Comparison of ENCODE assay signal across 15 cellular contexts in genomic region chr9:137664676-137665075, GRCh38. TPM values are rescaled to one million over a fixed set of nuclear protein-coding genes. Genes with fewer than 3 reads are reported as not detected.
DNase-seq lines count a peak whose midpoint lies in the region; ATAC-seq and TF ChIP-seq lines count a peak whose summit lies in the region.
"Had no signal": no experiment of that assay in that cellular context is flagged by ENCODE, and none has a peak within 500 bp of the region (broad histone marks: within the 10 kb centered on the region; RNA-seq: fewer than 3 reads in every experiment).

No MANE protein-coding gene starts in this region.

- WGBS in endodermal cell (ENCODE audit: insufficient coverage in 1 of 2, insufficient read length in 1 of 2), 2 experiments = 78 to 94% methylated on average over 6 to 7 of the region's 7 CpGs
- WGBS in psoas muscle, 3 donors = 79 to 85% (median 83%) methylated on average over 7 of the region's 7 CpGs

- H3K36me3 ChIP-seq in endodermal cell (ENCODE audit: control insufficient read depth, insufficient read depth, low read length) (peaks cover 4% of the 10 kb centered on the region), neural progenitor cell (no peaks in the 10 kb centered on the region), psoas muscle (ENCODE audit: insufficient read depth in 1 of 2, low read depth in 1 of 2) (no peaks in the 10 kb centered on the region)

- H3F3A ChIP-seq in neural progenitor cell (ENCODE audit: low read depth) = peaks cover 43% of the 10 kb centered on the region

- H3K9me3 Mint-ChIP-seq in endodermal cell = no peaks in the 10 kb centered on the region
- H3K9me3 Mint-ChIP-seq in neural progenitor cell = peaks cover 3% of the 10 kb centered on the region

- no peaks in the 10 kb centered on the region for H3K27me3 ChIP-seq in endodermal cell (ENCODE audit: control insufficient read depth, insufficient read depth, low read length, poor library complexity, severe bottlenecking)
- no peaks in the 10 kb centered on the region for H3K27me3 ChIP-seq in neural progenitor cell
- H3K27me3 ChIP-seq in psoas muscle (ENCODE audit: insufficient read depth in 3 of 3, low read length in 2 of 3) = no peaks in the 10 kb centered on the region
- H3K27me3 ChIP-seq: dorsolateral prefrontal cortex, upper lobe of left lung had no signal

- no peak for TF ChIP-seq CTCF in endodermal cell (conservative IDR thresholded peaks at IDR 0.05)
- no peak for TF ChIP-seq CTCF in neural progenitor cell (IDR thresholded peaks at IDR 0.05)
- TF ChIP-seq CTCF in psoas muscle (IDR thresholded peaks at IDR 0.05) = no peak

- intact Hi-C loops in psoas muscle (cut with DNase I) = no loop called here

- H3K4me1 ChIP-seq in endodermal cell (ENCODE audit: control insufficient read depth, insufficient read depth, low read length) = peaks cover 22% of the 10 kb centered on the region
- peaks cover 49% of the 10 kb centered on the region for H3K4me1 ChIP-seq in neural progenitor cell
- peaks cover 10% of the 10 kb centered on the region for H3K4me1 ChIP-seq in psoas muscle

- H3K4me2 ChIP-seq in neural progenitor cell = peak overlapping the region; percentile 67

- H3K4me3 ChIP-seq in endodermal cell (ENCODE audit: low read length) = no peak overlapping the region
- H3K4me3 ChIP-seq in neural progenitor cell = no peak overlapping the region
- no peak overlapping the region for H3K4me3 ChIP-seq in psoas muscle
- H3K4me3 ChIP-seq: upper lobe of left lung had no signal

- H3K9me3 ChIP-seq in endodermal cell (ENCODE audit: control insufficient read depth, low read length) (no peaks in the 10 kb centered on the region), neural progenitor cell (ENCODE audit: low read depth) (no peaks in the 10 kb centered on the region), psoas muscle (no peaks in the 10 kb centered on the region)
- H3K9me3 ChIP-seq: upper lobe of left lung had no signal

- H3K36me3 Mint-ChIP-seq in endodermal cell (ENCODE audit: low read depth) = peaks cover 23% of the 10 kb centered on the region
- H3K36me3 Mint-ChIP-seq in neural progenitor cell = peaks cover 21% of the 10 kb centered on the region

- peaks cover 79% of the 10 kb centered on the region for H4K20me1 ChIP-seq in neural progenitor cell (ENCODE audit: low read depth)

- H3K9ac ChIP-seq in endodermal cell (ENCODE audit: extremely low read depth, low read length, poor library complexity, severe bottlenecking) (no peak overlapping the region), neural progenitor cell (no peak overlapping the region)

- no peaks in the 10 kb centered on the region for H3K27me3 Mint-ChIP-seq in endodermal cell (ENCODE audit: insufficient read depth)
- peaks cover 6% of the 10 kb centered on the region for H3K27me3 Mint-ChIP-seq in neural progenitor cell (ENCODE audit: insufficient read depth, low read depth)

- DNase-seq in COLO829 (ENCODE audit: low spot score) (peak; percentile 36), NCI-H526 treated with DMSO at 0.1 percent for 48 hours (lab: John Stamatoyannopoulos, UW) (peak; percentile 42), endodermal cell (no peak), neural progenitor cell (ENCODE audit: low spot score) (peak; percentile 66), NCI-H2196 (lab: John Stamatoyannopoulos, UW; ENCODE audit: unreplicated experiment) (no peak), psoas muscle (no peak), NOMO-1 (lab: John Stamatoyannopoulos, UW; ENCODE audit: unreplicated experiment in 2 of 2) (no peak)
- DNase-seq: activated CD8-positive, alpha-beta T cell treated with anti-CD3 and anti-CD28 coated beads, Interleukin-2, amount 10 ng/mL, durations not matched to agents 7 days and 5 days; aorta; dorsolateral prefrontal cortex; NCI-H1436; NCI-H82; T-helper 9 cell; upper lobe of left lung had no signal

- H3K27ac Mint-ChIP-seq in endodermal cell (peak overlapping the region; percentile 67), neural progenitor cell (peak overlapping the region; percentile 0)
- H3K27ac Mint-ChIP-seq: activated CD8-positive, alpha-beta T cell treated with anti-CD3 and anti-CD28 coated beads, Interleukin-2, amount 10 ng/mL, durations not matched to agents 7 days and 5 days had no signal

- no peak overlapping the region for H2AFZ ChIP-seq in neural progenitor cell (replicated peaks)

- H3K4me3 Mint-ChIP-seq in endodermal cell (no peak overlapping the region), neural progenitor cell (no peak overlapping the region)
- H3K4me3 Mint-ChIP-seq: activated CD8-positive, alpha-beta T cell treated with anti-CD3 and anti-CD28 coated beads, Interleukin-2, amount 10 ng/mL, durations not matched to agents 7 days and 5 days had no signal

- peaks cover 99% of the 10 kb centered on the region for H3K79me2 ChIP-seq in neural progenitor cell (ENCODE audit: low read depth)

- H3K4me1 Mint-ChIP-seq in endodermal cell (peaks cover 53% of the 10 kb centered on the region), neural progenitor cell (peaks cover 57% of the 10 kb centered on the region)

- peak overlapping the region; percentile 49 for H3K27ac ChIP-seq in endodermal cell (ENCODE audit: low read depth, low read length)
- H3K27ac ChIP-seq in neural progenitor cell = peak overlapping the region; percentile 92
- H3K27ac ChIP-seq in psoas muscle = no peak overlapping the region
- H3K27ac ChIP-seq: upper lobe of left lung had no signal

- no peak for ATAC-seq in psoas muscle
- no peak for ATAC-seq in GM21619 (IDR thresholded peaks at IDR 0.05; ENCODE audit: unreplicated experiment)
- ATAC-seq: activated CD8-positive, alpha-beta T cell treated with anti-CD3 and anti-CD28 coated beads, Interleukin-2, amount 10 ng/mL, durations not matched to agents 7 days and 5 days had no signal

RNA-seq across cellular contexts. Expression of gene EHMT1, which starts 45.9 kb away (rescaled TPM):
- 100 to 1,000 TPM; 137 to 139 TPM for total RNA-seq in endodermal cell
- 71.8 TPM for polyA plus RNA-seq in endodermal cell (2013, experiment 1 of 2)
- 66.9 TPM for polyA plus RNA-seq in endodermal cell (2013, experiment 2 of 2)
- 47.8 and 84.5 TPM in 2 replicates for total RNA-seq in neural progenitor cell (ENCODE audit: low replicate concordance)
- total RNA-seq in psoas muscle = 10 to 100 TPM; 29.2 to 49.6 (median 38.5) TPM
- 10 to 100 TPM; 29.0 to 31.2 (median 29.6) TPM for polyA plus RNA-seq in psoas muscle

RNA-seq across cellular contexts. Expression of gene ARRDC1, which starts 59.2 kb away (rescaled TPM):
- total RNA-seq in endodermal cell (10 to 100 TPM; 41.5 to 46.2 TPM), neural progenitor cell (ENCODE audit: low replicate concordance) (12.9 and 34.4 TPM in 2 replicates), psoas muscle (10 to 100 TPM in 3 of 4 donors, 1 to 10 TPM in 1; 6.9 to 17.6 (median 14.6) TPM)
- 23.5 TPM for polyA plus RNA-seq in endodermal cell (2013, experiment 1 of 2)
- polyA plus RNA-seq in endodermal cell (2013, experiment 2 of 2) = 18.6 TPM
- 10 to 100 TPM; 12.6 to 18.9 (median 14.2) TPM for polyA plus RNA-seq in psoas muscle

Comparison
In these comparisons a context has a peak if more than half of its experiments do, and no peak if none do; other contexts are left out.
1. DNase-seq: peak in COLO829 (single experiment), NCI-H526 treated with DMSO at 0.1 percent for 48 hours (single experiment) and neural progenitor cell (single experiment); none in endodermal cell (single experiment), NCI-H2196 (single experiment), psoas muscle (0 of 2) and NOMO-1 (0 of 2).